ENCODE assay signal across 13 cellular contexts in the genomic region with DNA sequence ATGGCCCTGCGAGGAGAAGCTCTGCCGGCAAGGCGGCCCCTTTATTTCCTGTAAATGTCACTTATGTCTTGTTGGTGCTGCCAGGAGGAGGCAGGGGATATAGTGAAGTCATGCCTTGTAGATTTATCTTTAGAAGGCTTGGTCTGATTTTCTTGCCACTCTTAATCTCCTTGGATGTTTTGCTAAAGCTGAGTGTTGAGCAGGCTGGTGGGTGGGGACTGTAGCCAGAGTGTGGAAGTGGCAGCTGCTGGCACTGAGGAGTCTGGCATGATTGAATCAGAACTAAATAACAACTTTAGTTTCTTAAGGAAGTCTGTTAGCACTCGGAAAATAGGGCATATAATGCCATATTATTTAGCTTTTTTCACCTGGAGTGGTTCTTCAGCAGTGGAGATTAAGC.
DNase-seq lines count a peak whose midpoint lies in the region; ATAC-seq, FAIRE-seq and TF ChIP-seq lines count a peak whose summit lies in the region.
"Had no signal": no experiment of that assay in that cellular context is flagged by ENCODE, and none has a peak within 500 bp of the region (broad histone marks: within the 10 kb centered on the region; RNA-seq: fewer than 3 reads in every experiment).

No MANE protein-coding gene starts in this region.

- TF ChIP-seq POLR2A in GM12891 (IDR thresholded peaks at IDR 0.05; ENCODE audit: low read depth, low read length) = no peak

- no peaks in the 10 kb centered on the region for H3K27me3 ChIP-seq in ascending aorta

- H3K27ac ChIP-seq in ascending aorta = peak overlapping the region; percentile 73 to 82

- H3K36me3 Mint-ChIP-seq in stimulated activated naive CD8-positive, alpha-beta T cell treated with anti-CD3 and anti-CD28 coated beads, Interleukin-15, Interleukin-2, amounts not matched to agents 100 ng/mL and 50 ng/mL, for 24 hours (ENCODE audit: low read depth) = peaks cover 66% of the 10 kb centered on the region
- H3K36me3 Mint-ChIP-seq in naive thymus-derived CD8-positive, alpha-beta T cell = peaks cover 0 to 90% (median 26%) of the 10 kb centered on the region in 3 donors
- H3K36me3 Mint-ChIP-seq in activated CD4-positive, alpha-beta memory T cell treated with anti-CD3 and anti-CD28 coated beads, Interleukin-2, amount 10 ng/mL, durations not matched to agents 7 days and 5 days (ENCODE audit: low read depth) = peaks cover 47% of the 10 kb centered on the region
- peaks cover 30% of the 10 kb centered on the region for H3K36me3 Mint-ChIP-seq in activated CD4-positive, alpha-beta memory T cell treated with anti-CD3 and anti-CD28 coated beads for 36 hours
- peaks cover 34% of the 10 kb centered on the region for H3K36me3 Mint-ChIP-seq in activated T-helper 2 cell treated with anti-CD3 and anti-CD28 coated beads, Interferon-gamma antibody, Interleukin-2, Interleukin-4, amounts not matched to agents 10 μg/mL and 5 μg/mL and 100 μg/mL, durations not matched to agents 14 hours and 24 hours and 36 hours (ENCODE audit: low read depth)

- H3K36me3 ChIP-seq in ascending aorta = peaks cover 3 to 13% of the 10 kb centered on the region in 2 donors

- no peak overlapping the region for H3K4me3 Mint-ChIP-seq in stimulated activated naive CD8-positive, alpha-beta T cell treated with anti-CD3 and anti-CD28 coated beads, Interleukin-15, Interleukin-2, amounts not matched to agents 100 ng/mL and 50 ng/mL, for 24 hours
- no peak overlapping the region for H3K4me3 Mint-ChIP-seq in naive thymus-derived CD8-positive, alpha-beta T cell
- no peak overlapping the region for H3K4me3 Mint-ChIP-seq in activated CD4-positive, alpha-beta memory T cell treated with anti-CD3 and anti-CD28 coated beads, Interleukin-2, amount 10 ng/mL, durations not matched to agents 7 days and 5 days
- H3K4me3 Mint-ChIP-seq in activated CD4-positive, alpha-beta memory T cell treated with anti-CD3 and anti-CD28 coated beads for 36 hours = no peak overlapping the region
- no peak overlapping the region for H3K4me3 Mint-ChIP-seq in activated T-helper 2 cell treated with anti-CD3 and anti-CD28 coated beads, Interferon-gamma antibody, Interleukin-2, Interleukin-4, amounts not matched to agents 10 μg/mL and 5 μg/mL and 100 μg/mL, durations not matched to agents 14 hours and 24 hours and 36 hours (ENCODE audit: low read depth)
- H3K4me3 Mint-ChIP-seq: activated CD4-positive, alpha-beta T cell treated with anti-CD3 and anti-CD28 coated beads for 36 hours had no signal

- no peak for TF ChIP-seq CTCF in ascending aorta (IDR thresholded peaks at IDR 0.05)

- FAIRE-seq in GM12891 (lab: Jason Lieb, UNC) = no peak
- FAIRE-seq: GM12892 had no signal

- ATAC-seq in stimulated activated naive CD8-positive, alpha-beta T cell treated with anti-CD3 and anti-CD28 coated beads, Interleukin-15, Interleukin-2, amounts not matched to agents 100 U/mL and 50 U/mL, for 24 hours = no peak
- no peak for ATAC-seq in naive thymus-derived CD8-positive, alpha-beta T cell
- ATAC-seq: activated CD4-positive, alpha-beta T cell treated with anti-CD3 and anti-CD28 coated beads for 36 hours; esophagus mucosa; left lobe of liver had no signal

- H3K27me3 Mint-ChIP-seq in stimulated activated naive CD8-positive, alpha-beta T cell treated with anti-CD3 and anti-CD28 coated beads, Interleukin-15, Interleukin-2, amounts not matched to agents 100 ng/mL and 50 ng/mL, for 24 hours = no peaks in the 10 kb centered on the region
- H3K27me3 Mint-ChIP-seq in naive thymus-derived CD8-positive, alpha-beta T cell = no peaks in the 10 kb centered on the region
- H3K27me3 Mint-ChIP-seq in activated CD4-positive, alpha-beta memory T cell treated with anti-CD3 and anti-CD28 coated beads, Interleukin-2, amount 10 ng/mL, durations not matched to agents 7 days and 5 days = no peaks in the 10 kb centered on the region
- no peaks in the 10 kb centered on the region for H3K27me3 Mint-ChIP-seq in activated CD4-positive, alpha-beta memory T cell treated with anti-CD3 and anti-CD28 coated beads for 36 hours
- H3K27me3 Mint-ChIP-seq in activated T-helper 2 cell treated with anti-CD3 and anti-CD28 coated beads, Interferon-gamma antibody, Interleukin-2, Interleukin-4, amounts not matched to agents 10 μg/mL and 5 μg/mL and 100 μg/mL, durations not matched to agents 14 hours and 24 hours and 36 hours (ENCODE audit: low read depth) = no peaks in the 10 kb centered on the region
- H3K27me3 Mint-ChIP-seq: activated CD4-positive, alpha-beta T cell treated with anti-CD3 and anti-CD28 coated beads for 36 hours had no signal

- no peak for DNase-seq in stimulated activated naive CD8-positive, alpha-beta T cell treated with anti-CD3 and anti-CD28 coated beads, Interleukin-15, Interleukin-2, amounts not matched to agents 100 U/mL and 50 U/mL, for 24 hours
- DNase-seq in ascending aorta (ENCODE audit: low spot score in 2 of 2) (peak in 1 of 2 donors; percentile 71), GM12891 (ENCODE audit: insufficient read length, low spot score) (no peak)
- DNase-seq in naive thymus-derived CD8-positive, alpha-beta T cell = no peak
- DNase-seq in activated CD4-positive, alpha-beta memory T cell treated with anti-CD3 and anti-CD28 coated beads, Interleukin-2, amount 10 ng/mL, durations not matched to agents 7 days and 5 days = no peak
- no peak for DNase-seq in activated CD4-positive, alpha-beta memory T cell treated with anti-CD3 and anti-CD28 coated beads for 36 hours
- DNase-seq in activated T-helper 2 cell treated with anti-CD3 and anti-CD28 coated beads, Interferon-gamma antibody, Interleukin-2, Interleukin-4, amounts not matched to agents 10 μg/mL and 5 μg/mL and 100 μg/mL, durations not matched to agents 14 hours and 24 hours and 36 hours (ENCODE audit: low spot score) = no peak
- DNase-seq: activated CD4-positive, alpha-beta T cell treated with anti-CD3 and anti-CD28 coated beads for 36 hours; cerebellar nuclear complex had no signal

- peaks cover 0 to 9% of the 10 kb centered on the region in 2 donors for H3K4me1 ChIP-seq in ascending aorta

- CTCF ChIA-PET in activated CD4-positive, alpha-beta memory T cell treated with anti-CD3 and anti-CD28 coated beads, Interleukin-2, amount 10 ng/mL, durations not matched to agents 7 days and 5 days (lab: Charles Lee) = interaction anchor here (0.9 kb wide), 1 partner anchor 8 kb away, joined by 3 read pairs; no protein-coding TSS in a partner anchor
- CTCF ChIA-PET in activated CD4-positive, alpha-beta memory T cell treated with anti-CD3 and anti-CD28 coated beads for 36 hours (lab: Charles Lee) = interaction anchor here (0.8 kb wide), 1 partner anchor 339 kb away, joined by 3 read pairs; no protein-coding TSS in a partner anchor

- peaks cover 11% of the 10 kb centered on the region for H3K4me1 Mint-ChIP-seq in stimulated activated naive CD8-positive, alpha-beta T cell treated with anti-CD3 and anti-CD28 coated beads, Interleukin-15, Interleukin-2, amounts not matched to agents 100 ng/mL and 50 ng/mL, for 24 hours (ENCODE audit: low read depth)
- H3K4me1 Mint-ChIP-seq in naive thymus-derived CD8-positive, alpha-beta T cell = peaks cover 19 to 33% (median 26%) of the 10 kb centered on the region in 4 donors
- H3K4me1 Mint-ChIP-seq in activated CD4-positive, alpha-beta memory T cell treated with anti-CD3 and anti-CD28 coated beads, Interleukin-2, amount 10 ng/mL, durations not matched to agents 7 days and 5 days = peaks cover 3% of the 10 kb centered on the region
- peaks cover 8% of the 10 kb centered on the region for H3K4me1 Mint-ChIP-seq in activated CD4-positive, alpha-beta memory T cell treated with anti-CD3 and anti-CD28 coated beads for 36 hours (ENCODE audit: low read depth)
- peaks cover 3% of the 10 kb centered on the region for H3K4me1 Mint-ChIP-seq in activated T-helper 2 cell treated with anti-CD3 and anti-CD28 coated beads, Interferon-gamma antibody, Interleukin-2, Interleukin-4, amounts not matched to agents 10 μg/mL and 5 μg/mL and 100 μg/mL, durations not matched to agents 14 hours and 24 hours and 36 hours (ENCODE audit: low read depth)

- H3K9me3 Mint-ChIP-seq in stimulated activated naive CD8-positive, alpha-beta T cell treated with anti-CD3 and anti-CD28 coated beads, Interleukin-15, Interleukin-2, amounts not matched to agents 100 ng/mL and 50 ng/mL, for 24 hours = no peaks in the 10 kb centered on the region
- H3K9me3 Mint-ChIP-seq in naive thymus-derived CD8-positive, alpha-beta T cell = peaks cover 0 to 3% (median 0%) of the 10 kb centered on the region in 9 donors
- H3K9me3 Mint-ChIP-seq in activated CD4-positive, alpha-beta memory T cell treated with anti-CD3 and anti-CD28 coated beads, Interleukin-2, amount 10 ng/mL, durations not matched to agents 7 days and 5 days = no peaks in the 10 kb centered on the region
- no peaks in the 10 kb centered on the region for H3K9me3 Mint-ChIP-seq in activated CD4-positive, alpha-beta memory T cell treated with anti-CD3 and anti-CD28 coated beads for 36 hours
- H3K9me3 Mint-ChIP-seq in activated T-helper 2 cell treated with anti-CD3 and anti-CD28 coated beads, Interferon-gamma antibody, Interleukin-2, Interleukin-4, amounts not matched to agents 10 μg/mL and 5 μg/mL and 100 μg/mL, durations not matched to agents 14 hours and 24 hours and 36 hours = no peaks in the 10 kb centered on the region

- intact Hi-C loops in ascending aorta (cut with DNase I) = loop anchor here (2.0 kb wide), 1 partner anchor 33 kb away; no protein-coding TSS in a partner anchor
- intact Hi-C loops in activated CD4-positive, alpha-beta memory T cell treated with anti-CD3 and anti-CD28 coated beads for 36 hours (cut with micrococcal nuclease) = no loop called here
- intact Hi-C loops in activated T-helper 2 cell treated with anti-CD3 and anti-CD28 coated beads, Interferon-gamma antibody, Interleukin-2, Interleukin-4, amounts not matched to agents 10 μg/mL and 5 μg/mL and 100 μg/mL, durations not matched to agents 14 hours and 24 hours and 36 hours (cut with micrococcal nuclease) = no loop called here

- H3K4me3 ChIP-seq in ascending aorta = no peak overlapping the region

- no peaks in the 10 kb centered on the region for H3K9me3 ChIP-seq in ascending aorta

- H3K27ac Mint-ChIP-seq in stimulated activated naive CD8-positive, alpha-beta T cell treated with anti-CD3 and anti-CD28 coated beads, Interleukin-15, Interleukin-2, amounts not matched to agents 100 ng/mL and 50 ng/mL, for 24 hours = peak overlapping the region; percentile 36
- peak overlapping the region; percentile 45 to 80 (median 74) for H3K27ac Mint-ChIP-seq in naive thymus-derived CD8-positive, alpha-beta T cell
- H3K27ac Mint-ChIP-seq in activated CD4-positive, alpha-beta memory T cell treated with anti-CD3 and anti-CD28 coated beads, Interleukin-2, amount 10 ng/mL, durations not matched to agents 7 days and 5 days = no peak overlapping the region
- no peak overlapping the region for H3K27ac Mint-ChIP-seq in activated CD4-positive, alpha-beta memory T cell treated with anti-CD3 and anti-CD28 coated beads for 36 hours
- no peak overlapping the region for H3K27ac Mint-ChIP-seq in activated T-helper 2 cell treated with anti-CD3 and anti-CD28 coated beads, Interferon-gamma antibody, Interleukin-2, Interleukin-4, amounts not matched to agents 10 μg/mL and 5 μg/mL and 100 μg/mL, durations not matched to agents 14 hours and 24 hours and 36 hours

- POLR2A ChIA-PET in naive thymus-derived CD8-positive, alpha-beta T cell (lab: Charles Lee) = interaction anchor here (0.6 to 2.1 kb wide), 4 partner anchors 78 to 185 kb away, joined by 3 to 10 read pairs (median 4); partner anchors contain the start of genes PHF20 and RBM39
- POLR2A ChIA-PET in activated CD4-positive, alpha-beta memory T cell treated with anti-CD3 and anti-CD28 coated beads, Interleukin-2, amount 10 ng/mL, durations not matched to agents 7 days and 5 days (lab: Charles Lee) = interaction anchor here (1.1 to 1.5 kb wide), 2 partner anchors 9 to 107 kb away, joined by 3 to 5 read pairs; partner anchors contain the start of gene RBM39
- POLR2A ChIA-PET in activated CD4-positive, alpha-beta memory T cell treated with anti-CD3 and anti-CD28 coated beads for 36 hours (lab: Charles Lee) = interaction anchor here (1.0 kb wide), 1 partner anchor 104 kb away, joined by 3 read pairs; no protein-coding TSS in a partner anchor

Comparison
In these comparisons a context has a peak if more than half of its experiments do, and no peak if none do; other contexts are left out.
1. H3K27ac Mint-ChIP-seq: peak in stimulated activated naive CD8-positive, alpha-beta T cell treated with anti-CD3 and anti-CD28 coated beads, Interleukin-15, Interleukin-2, amounts not matched to agents 100 ng/mL and 50 ng/mL, for 24 hours (single experiment) and naive thymus-derived CD8-positive, alpha-beta T cell (10 of 10); none in activated CD4-positive, alpha-beta memory T cell treated with anti-CD3 and anti-CD28 coated beads, Interleukin-2, amount 10 ng/mL, durations not matched to agents 7 days and 5 days (single experiment), activated CD4-positive, alpha-beta memory T cell treated with anti-CD3 and anti-CD28 coated beads for 36 hours (single experiment) and activated T-helper 2 cell treated with anti-CD3 and anti-CD28 coated beads, Interferon-gamma antibody, Interleukin-2, Interleukin-4, amounts not matched to agents 10 μg/mL and 5 μg/mL and 100 μg/mL, durations not matched to agents 14 hours and 24 hours and 36 hours (single experiment).